Comparison of ENCODE assay signal across 19 cellular contexts in genomic region chr10:91707236-91707635, GRCh38.
"Had no signal": no experiment of that assay in that cellular context is flagged by ENCODE, and none has a peak within 500 bp of the region (broad histone marks: within the 10 kb centered on the region; RNA-seq: fewer than 3 reads in every experiment).

No MANE protein-coding gene starts in this region.

- H3K9me3 ChIP-seq: mucosa of descending colon, right atrium auricular region, suprapubic skin, thyroid gland had no signal

- H2AFZ ChIP-seq: hepatocyte had no signal

- H3K4me3 Mint-ChIP-seq: dendritic cell treated with granulocyte-macrophage colony-stimulating factor and Interleukin-4, amounts not matched to agents 40 ng/mL and 50 ng/mL, for 4 days; effector memory CD8-positive, alpha-beta T cell; naive thymus-derived CD8-positive, alpha-beta T cell; type B pancreatic cell had no signal

- H3K4me2 ChIP-seq: hepatocyte, smooth muscle cell had no signal

- H3K9me3 Mint-ChIP-seq: dendritic cell treated with granulocyte-macrophage colony-stimulating factor and Interleukin-4, amounts not matched to agents 40 ng/mL and 50 ng/mL, for 4 days; effector memory CD8-positive, alpha-beta T cell; naive thymus-derived CD8-positive, alpha-beta T cell; type B pancreatic cell had no signal

- H3K36me3 Mint-ChIP-seq: naive thymus-derived CD8-positive, alpha-beta T cell; type B pancreatic cell had no signal

- H3K4me3 ChIP-seq: hepatocyte, mucosa of descending colon, right atrium auricular region, smooth muscle cell, suprapubic skin, thyroid gland had no signal

- H3K79me2 ChIP-seq: hepatocyte had no signal

- ATAC-seq: effector memory CD8-positive, alpha-beta T cell; left colon; left ventricle myocardium superior; mucosa of descending colon; naive thymus-derived CD8-positive, alpha-beta T cell; stimulated activated naive CD8-positive, alpha-beta T cell treated with anti-CD3 and anti-CD28 coated beads, Interleukin-15, Interleukin-2, amounts not matched to agents 100 U/mL and 50 U/mL, for 24 hours had no signal

- FAIRE-seq: urothelium cell line had no signal

- H3K36me3 ChIP-seq: right atrium auricular region, suprapubic skin, thyroid gland had no signal

- H3K27me3 ChIP-seq: hepatocyte, right atrium auricular region, suprapubic skin, thyroid gland had no signal

- H3K27ac ChIP-seq: hepatocyte, right atrium auricular region, suprapubic skin, thyroid gland had no signal

- H3K27ac Mint-ChIP-seq: dendritic cell treated with granulocyte-macrophage colony-stimulating factor and Interleukin-4, amounts not matched to agents 40 ng/mL and 50 ng/mL, for 4 days; effector memory CD8-positive, alpha-beta T cell; naive thymus-derived CD8-positive, alpha-beta T cell; type B pancreatic cell had no signal

- H3K4me1 Mint-ChIP-seq: naive thymus-derived CD8-positive, alpha-beta T cell had no signal

- DNase-seq: effector memory CD8-positive, alpha-beta T cell; foreskin melanocyte; head of caudate nucleus; left colon; left ventricle myocardium superior; mammary epithelial cell; mucosa of descending colon; naive thymus-derived CD8-positive, alpha-beta T cell; posterior cingulate gyrus; stimulated activated CD4-positive, alpha-beta T cell treated with anti-CD3 and anti-CD28 coated beads, Interleukin-2, amount 100 ng/mL, for 48 hours; stimulated activated naive CD8-positive, alpha-beta T cell treated with anti-CD3 and anti-CD28 coated beads, Interleukin-15, Interleukin-2, amounts not matched to agents 100 U/mL and 50 U/mL, for 24 hours; thyroid gland had no signal
